ENCODE assay signal across 8 cellular contexts in genomic region chr1:2568187-2568816, GRCh38. TPM values are rescaled to one million over a fixed set of nuclear protein-coding genes. Genes with fewer than 3 reads are reported as not detected.
"Had no signal": no experiment of that assay in that cellular context is flagged by ENCODE, and none has a peak within 500 bp of the region (broad histone marks: within the 10 kb centered on the region; RNA-seq: fewer than 3 reads in every experiment).

No MANE protein-coding gene starts in this region.

RNA-seq across cellular contexts. Expression of gene HES5, which starts 38.2 kb away (rescaled TPM):
- total RNA-seq: myocyte; naive thymus-derived CD4-positive, alpha-beta T cell; natural killer cell treated with Interleukin-12 subunit alpha and Interleukin-12 subunit beta and Interleukin-15 and Interleukin-18, amount 100 ng/mL, for 72 hours; omental fat pad; pulmonary artery endothelial cell; renal cortical epithelial cell; right atrium auricular region had no signal
- polyA plus RNA-seq: immature natural killer cell; naive thymus-derived CD4-positive, alpha-beta T cell had no signal
